In genomic region chr10:89875557-89875956, GRCh38 we compare ENCODE assay signal across 25 cellular contexts.
"Had no signal": no experiment of that assay in that cellular context is flagged by ENCODE, and none has a peak within 500 bp of the region (broad histone marks: within the 10 kb centered on the region; RNA-seq: fewer than 3 reads in every experiment).

No MANE protein-coding gene starts in this region.

- H3K4me2 ChIP-seq: neural progenitor cell had no signal

- H3K9me3 ChIP-seq: ovary, psoas muscle, stomach, thoracic aorta, thyroid gland, upper lobe of left lung, vagina had no signal

- H3K36me3 ChIP-seq: neural progenitor cell, ovary, stomach, thoracic aorta, thyroid gland, tibial nerve, upper lobe of left lung, vagina had no signal

- H2AFZ ChIP-seq: neural progenitor cell, parathyroid adenoma had no signal

- FAIRE-seq: small intestine, urothelium cell line had no signal

- H3K4me1 ChIP-seq: neural progenitor cell, parathyroid adenoma, psoas muscle, stomach, thyroid gland, tibial nerve, upper lobe of left lung, vagina had no signal

- ATAC-seq: natural killer cell; psoas muscle; right cardiac atrium; sciatic nerve; stimulated activated effector memory CD8-positive, alpha-beta T cell treated with anti-CD3 and anti-CD28 coated beads, Interleukin-12 subunit alpha, Interleukin-12 subunit beta, amount 100 ng/mL, for 72 hours; stimulated activated naive B cell treated with anti-CD40 and anti-IgM and Interleukin-4, amounts not matched to agents 10 μg/mL and 1 μg/mL and 100 μg/mL, for 72 hours had no signal

- H3K27me3 ChIP-seq: neural progenitor cell, ovary, stomach, thyroid gland, tibial nerve, upper lobe of left lung, vagina had no signal

- H3K9ac ChIP-seq: neural progenitor cell, parathyroid adenoma had no signal

- H3K27ac ChIP-seq: neural progenitor cell, ovary, parathyroid adenoma, psoas muscle, stomach, thoracic aorta, thyroid gland, tibial nerve, upper lobe of left lung, vagina had no signal

- H3K79me2 ChIP-seq: parathyroid adenoma had no signal

- DNase-seq: natural killer cell; occipital lobe; ovary; posterior cingulate gyrus; psoas muscle; right cardiac atrium; small intestine; stimulated activated CD4-positive, alpha-beta T cell treated with anti-CD3 and anti-CD28 coated beads, Interleukin-15, amount 100 ng/mL, for 24 hours; stimulated activated CD4-positive, alpha-beta T cell treated with anti-CD3 and anti-CD28 coated beads, Interleukin-2, amount 100 ng/mL, for 24 hours; stimulated activated CD4-positive, alpha-beta T cell treated with anti-CD3 and anti-CD28 coated beads, Interleukin-2, amount 100 ng/mL, for 48 hours; stimulated activated CD4-positive, alpha-beta T cell treated with anti-CD3 and anti-CD28 coated beads, Interleukin-4, amount 100 ng/mL, for 24 hours; stimulated activated naive B cell treated with anti-CD40 and anti-IgM and Interleukin-4, amounts not matched to agents 10 μg/mL and 1 μg/mL and 100 μg/mL, for 72 hours; stimulated activated naive CD4-positive, alpha-beta T cell treated with Interleukin-2 at 50 U/mL for 16 hours; stomach; thyroid gland; trophoblast cell; upper lobe of left lung had no signal

- H3K4me3 ChIP-seq: neural progenitor cell, ovary, psoas muscle, stomach, thoracic aorta, thyroid gland, tibial nerve, upper lobe of left lung, vagina had no signal
